In genomic region chr12:57779736-57780135, GRCh38 we compare ENCODE assay signal across 28 cellular contexts. TPM values are rescaled to one million over a fixed set of nuclear protein-coding genes. Genes with fewer than 3 reads are reported as not detected.
A peak's percentile ranks its signal among the peaks of the same experiment; 100 is the strongest.
DNase-seq lines count a peak whose midpoint lies in the region; ATAC-seq lines count a peak whose summit lies in the region.
"Had no signal": no experiment of that assay in that cellular context is flagged by ENCODE, and none has a peak within 500 bp of the region (broad histone marks: within the 10 kb centered on the region; RNA-seq: fewer than 3 reads in every experiment).

No MANE protein-coding gene starts in this region.

- CTCF ChIA-PET in CD8-positive, alpha-beta memory T cell (lab: Charles Lee): interaction anchor here (1.1 to 3.6 kb wide), 4 partner anchors 14 to 125 kb away, joined by 3 to 19 read pairs (median 12); no protein-coding TSS in a partner anchor
- CTCF ChIA-PET in naive thymus-derived CD4-positive, alpha-beta T cell (lab: Charles Lee): interaction anchor here (0.6 to 2.4 kb wide), 2 partner anchors 23 to 73 kb away, joined by 3 to 7 read pairs; no protein-coding TSS in a partner anchor

- no peaks in the 10 kb centered on the region for H3K36me3 ChIP-seq in CD4-positive, CD25-positive, alpha-beta regulatory T cell (ENCODE audit: control insufficient read depth, insufficient read depth, low read length)
- H3K36me3 ChIP-seq in CD8-positive, alpha-beta memory T cell (ENCODE audit: insufficient read depth, low read length): no peaks in the 10 kb centered on the region
- peaks cover 0 to 5% (median 0%) of the 10 kb centered on the region in 3 experiments for H3K36me3 ChIP-seq in naive thymus-derived CD4-positive, alpha-beta T cell (ENCODE audit: control insufficient read depth in 2 of 3, insufficient read depth in 3 of 3, low read length in 3 of 3)
- H3K36me3 ChIP-seq: ovary had no signal

- no peaks in the 10 kb centered on the region for H3K9me3 ChIP-seq in CD4-positive, CD25-positive, alpha-beta regulatory T cell (ENCODE audit: control insufficient read depth in 2 of 2, low read length in 2 of 2)
- no peaks in the 10 kb centered on the region for H3K9me3 ChIP-seq in CD8-positive, alpha-beta memory T cell (ENCODE audit: low read length)
- H3K9me3 ChIP-seq in naive thymus-derived CD4-positive, alpha-beta T cell (ENCODE audit: control insufficient read depth in 2 of 3, low read length in 3 of 3): no peaks in the 10 kb centered on the region
- H3K9me3 ChIP-seq: body of pancreas, ovary had no signal

- POLR2A ChIA-PET in CD8-positive, alpha-beta memory T cell (lab: Charles Lee): no interaction called here
- POLR2A ChIA-PET in naive thymus-derived CD4-positive, alpha-beta T cell (lab: Charles Lee): interaction anchor here (0.8 to 2.1 kb wide), 3 partner anchors 8 to 23 kb away, joined by 3 to 5 read pairs (median 3); partner anchors contain the start of genes EEF1AKMT3 and METTL1

- H3K27ac ChIP-seq in CD4-positive, CD25-positive, alpha-beta regulatory T cell (ENCODE audit: insufficient read depth, low read length, poor library complexity, severe bottlenecking): no peak overlapping the region
- no peak overlapping the region for H3K27ac ChIP-seq in CD8-positive, alpha-beta memory T cell (ENCODE audit: low read depth, low read length)
- H3K27ac ChIP-seq in naive thymus-derived CD4-positive, alpha-beta T cell (ENCODE audit: low read depth, low read length): peak overlapping the region; percentile 8
- H3K27ac ChIP-seq: body of pancreas, dorsolateral prefrontal cortex, ovary had no signal

- intact Hi-C loops in naive thymus-derived CD4-positive, alpha-beta T cell (cut with micrococcal nuclease): no loop called here

- no peak for ATAC-seq in CD4-positive, CD25-positive, alpha-beta regulatory T cell (ENCODE audit: low read depth in 2 of 2)
- no peak for ATAC-seq in activated T-helper 17 cell treated with anti-CD3 and anti-CD28 coated beads, Interleukin-2, amount 50 U/mL, for 72 hours (replicated peaks)
- ATAC-seq in naive thymus-derived CD4-positive, alpha-beta T cell: no peak
- ATAC-seq in HG03135 (IDR thresholded peaks at IDR 0.05; ENCODE audit: unreplicated experiment): no peak
- ATAC-seq: body of pancreas, HepG2, PC-3 had no signal

- H3K27me3 Mint-ChIP-seq in CD4-positive, CD25-positive, alpha-beta regulatory T cell: peaks cover 4% of the 10 kb centered on the region
- H3K27me3 Mint-ChIP-seq in CD8-positive, alpha-beta memory T cell: peaks cover 0 to 3% of the 10 kb centered on the region in 2 donors
- no peaks in the 10 kb centered on the region for H3K27me3 Mint-ChIP-seq in activated T-helper 17 cell treated with anti-CD3 and anti-CD28 coated beads, Interleukin-2, amount 50 U/mL, for 72 hours
- no peaks in the 10 kb centered on the region for H3K27me3 Mint-ChIP-seq in naive thymus-derived CD4-positive, alpha-beta T cell
- H3K27me3 Mint-ChIP-seq: activated CD4-positive, alpha-beta memory T cell treated with anti-CD3 and anti-CD28 coated beads, Interleukin-2, amount 10 ng/mL, durations not matched to agents 7 days and 5 days; naive B cell; type B pancreatic cell had no signal

- H3K36me3 Mint-ChIP-seq in CD4-positive, CD25-positive, alpha-beta regulatory T cell: no peaks in the 10 kb centered on the region
- peaks cover 7 to 14% (median 8%) of the 10 kb centered on the region in 3 donors for H3K36me3 Mint-ChIP-seq in CD8-positive, alpha-beta memory T cell
- H3K36me3 Mint-ChIP-seq in activated T-helper 17 cell treated with anti-CD3 and anti-CD28 coated beads, Interleukin-2, amount 50 U/mL, for 72 hours (ENCODE audit: low read depth): peaks cover 30% of the 10 kb centered on the region
- H3K36me3 Mint-ChIP-seq in naive thymus-derived CD4-positive, alpha-beta T cell: peaks cover 0 to 16% (median 5%) of the 10 kb centered on the region in 5 donors
- H3K36me3 Mint-ChIP-seq: naive B cell had no signal

- peaks cover 38% of the 10 kb centered on the region for H3K4me1 ChIP-seq in CD4-positive, CD25-positive, alpha-beta regulatory T cell (ENCODE audit: control insufficient read depth, insufficient read depth, low read length, poor library complexity, severe bottlenecking)
- H3K4me1 ChIP-seq in CD8-positive, alpha-beta memory T cell (ENCODE audit: insufficient read depth, low read length): peaks cover 40% of the 10 kb centered on the region
- peaks cover 36 to 40% of the 10 kb centered on the region in 2 donors for H3K4me1 ChIP-seq in naive thymus-derived CD4-positive, alpha-beta T cell (ENCODE audit: control insufficient read depth in 2 of 2, insufficient read depth in 2 of 2, low read length in 2 of 2)

- peaks cover 12 to 49% (median 27%) of the 10 kb centered on the region in 4 donors for H3K4me1 Mint-ChIP-seq in CD4-positive, CD25-positive, alpha-beta regulatory T cell
- peaks cover 44 to 51% (median 47%) of the 10 kb centered on the region in 3 donors for H3K4me1 Mint-ChIP-seq in CD8-positive, alpha-beta memory T cell
- H3K4me1 Mint-ChIP-seq in activated T-helper 17 cell treated with anti-CD3 and anti-CD28 coated beads, Interleukin-2, amount 50 U/mL, for 72 hours: peaks cover 37% of the 10 kb centered on the region
- peaks cover 28 to 57% (median 50%) of the 10 kb centered on the region in 7 donors for H3K4me1 Mint-ChIP-seq in naive thymus-derived CD4-positive, alpha-beta T cell

- no peak for DNase-seq in CD4-positive, CD25-positive, alpha-beta regulatory T cell
- DNase-seq in CD8-positive, alpha-beta memory T cell: no peak
- DNase-seq in naive thymus-derived CD4-positive, alpha-beta T cell: no peak
- DNase-seq in NCI-H1417 treated with DMSO at 0.1 percent for 48 hours (lab: John Stamatoyannopoulos, UW) (no peak), NCI-H146 (lab: John Stamatoyannopoulos, UW) (no peak)
- DNase-seq: activated CD4-positive, alpha-beta memory T cell treated with anti-CD3 and anti-CD28 coated beads, Interleukin-2, amount 10 ng/mL, durations not matched to agents 7 days and 5 days; activated CD4-positive, CD25-positive, alpha-beta regulatory T cell; activated gamma-delta T cell; body of pancreas; cerebellar nuclear complex; DMS153; dorsolateral prefrontal cortex; head of caudate nucleus; naive B cell; NCI-H187 treated with DMSO at 0.1 percent for 48 hours; NCI-H2171 treated with DMSO at 0.1 percent for 48 hours; NCI-H524; ovary; PC-3; SHP77; stimulated activated CD4-positive, alpha-beta T cell treated with anti-CD3 and anti-CD28 coated beads, Interleukin-1b, Interleukin-23, amount 100 ng/mL, for 48 hours; SW 1271 had no signal

- H3K4me3 ChIP-seq in CD4-positive, CD25-positive, alpha-beta regulatory T cell (ENCODE audit: low read depth, low read length): no peak overlapping the region
- no peak overlapping the region for H3K4me3 ChIP-seq in CD8-positive, alpha-beta memory T cell (ENCODE audit: low read length)
- H3K4me3 ChIP-seq in naive thymus-derived CD4-positive, alpha-beta T cell (ENCODE audit: low read length): no peak overlapping the region
- H3K4me3 ChIP-seq: body of pancreas, dorsolateral prefrontal cortex, ovary, smooth muscle cell had no signal

- no peaks in the 10 kb centered on the region for H3K9me3 Mint-ChIP-seq in CD4-positive, CD25-positive, alpha-beta regulatory T cell
- H3K9me3 Mint-ChIP-seq in CD8-positive, alpha-beta memory T cell: no peaks in the 10 kb centered on the region
- no peaks in the 10 kb centered on the region for H3K9me3 Mint-ChIP-seq in activated T-helper 17 cell treated with anti-CD3 and anti-CD28 coated beads, Interleukin-2, amount 50 U/mL, for 72 hours
- H3K9me3 Mint-ChIP-seq in naive thymus-derived CD4-positive, alpha-beta T cell: peaks cover 0 to 8% (median 0%) of the 10 kb centered on the region in 11 donors
- H3K9me3 Mint-ChIP-seq: activated CD4-positive, alpha-beta memory T cell treated with anti-CD3 and anti-CD28 coated beads, Interleukin-2, amount 10 ng/mL, durations not matched to agents 7 days and 5 days; naive B cell; type B pancreatic cell had no signal

- H3K27me3 ChIP-seq in CD4-positive, CD25-positive, alpha-beta regulatory T cell (ENCODE audit: control insufficient read depth, insufficient read depth, low read length): no peaks in the 10 kb centered on the region
- no peaks in the 10 kb centered on the region for H3K27me3 ChIP-seq in CD8-positive, alpha-beta memory T cell (ENCODE audit: insufficient read depth, low read length, poor library complexity, severe bottlenecking)
- H3K27me3 ChIP-seq in naive thymus-derived CD4-positive, alpha-beta T cell (ENCODE audit: control insufficient read depth in 2 of 2, insufficient read depth in 2 of 2, low read length in 2 of 2): no peaks in the 10 kb centered on the region
- H3K27me3 ChIP-seq: body of pancreas, dorsolateral prefrontal cortex, ovary had no signal

- peak overlapping the region in 2 of 3 donors; percentile 3 to 47 for H3K27ac Mint-ChIP-seq in CD4-positive, CD25-positive, alpha-beta regulatory T cell
- H3K27ac Mint-ChIP-seq in CD8-positive, alpha-beta memory T cell: peak overlapping the region; percentile 7 to 99 (median 84)
- peak overlapping the region; percentile 5 for H3K27ac Mint-ChIP-seq in activated T-helper 17 cell treated with anti-CD3 and anti-CD28 coated beads, Interleukin-2, amount 50 U/mL, for 72 hours
- H3K27ac Mint-ChIP-seq in naive thymus-derived CD4-positive, alpha-beta T cell: peak overlapping the region in 8 of 9 donors; percentile 21 to 99 (median 88)
- H3K27ac Mint-ChIP-seq: type B pancreatic cell had no signal

- H3K4me3 Mint-ChIP-seq in CD4-positive, CD25-positive, alpha-beta regulatory T cell: peak overlapping the region in 2 of 4 donors; percentile 14 to 24
- H3K4me3 Mint-ChIP-seq in CD8-positive, alpha-beta memory T cell: peak overlapping the region in 1 of 7 donors; percentile 27
- no peak overlapping the region for H3K4me3 Mint-ChIP-seq in activated T-helper 17 cell treated with anti-CD3 and anti-CD28 coated beads, Interleukin-2, amount 50 U/mL, for 72 hours
- no peak overlapping the region for H3K4me3 Mint-ChIP-seq in naive thymus-derived CD4-positive, alpha-beta T cell
- H3K4me3 Mint-ChIP-seq: activated CD4-positive, alpha-beta memory T cell treated with anti-CD3 and anti-CD28 coated beads, Interleukin-2, amount 10 ng/mL, durations not matched to agents 7 days and 5 days; CD14-positive monocyte; type B pancreatic cell had no signal

RNA-seq across cellular contexts. Expression of gene TSFM, which starts 2.9 kb away (rescaled TPM):
- total RNA-seq in CD4-positive, CD25-positive, alpha-beta regulatory T cell: 22.8 TPM
- 10 to 100 TPM; 33.4 to 50.4 (median 40.6) TPM for polyA plus RNA-seq in CD4-positive, CD25-positive, alpha-beta regulatory T cell
- total RNA-seq in CD8-positive, alpha-beta memory T cell: 10 to 100 TPM; 64.0 to 69.0 TPM
- polyA plus RNA-seq in CD8-positive, alpha-beta memory T cell: 32.6 TPM
- total RNA-seq in activated T-helper 17 cell treated with anti-CD3 and anti-CD28 coated beads, Interleukin-2, amount 50 U/mL, for 72 hours: 10 to 100 TPM; 30.7 to 63.8 TPM
- 10 to 100 TPM; 17.8 to 34.9 (median 22.3) TPM for total RNA-seq in naive thymus-derived CD4-positive, alpha-beta T cell
- 10 to 100 TPM; 26.4 to 30.0 TPM for polyA plus RNA-seq in naive thymus-derived CD4-positive, alpha-beta T cell

RNA-seq across cellular contexts. Expression of gene EEF1AKMT3, which starts 7.3 kb away (rescaled TPM):
- 3.7 TPM for total RNA-seq in CD4-positive, CD25-positive, alpha-beta regulatory T cell
- 1 to 10 TPM; 1.8 to 7.6 (median 2.5) TPM for polyA plus RNA-seq in CD4-positive, CD25-positive, alpha-beta regulatory T cell
- total RNA-seq in CD8-positive, alpha-beta memory T cell: 1 to 10 TPM; 3.5 to 3.9 TPM
- 3.3 TPM for polyA plus RNA-seq in CD8-positive, alpha-beta memory T cell
- total RNA-seq in activated T-helper 17 cell treated with anti-CD3 and anti-CD28 coated beads, Interleukin-2, amount 50 U/mL, for 72 hours: 10 to 100 TPM in 1 of 2 donors, 1 to 10 TPM in 1; 5.4 to 11.5 TPM
- total RNA-seq in naive thymus-derived CD4-positive, alpha-beta T cell: 1 to 10 TPM; 1.4 to 5.0 (median 2.1) TPM
- polyA plus RNA-seq in naive thymus-derived CD4-positive, alpha-beta T cell: 1 to 10 TPM; 3.0 to 3.2 TPM

RNA-seq across cellular contexts. Expression of gene METTL1, which starts 7.8 kb away (rescaled TPM):
- total RNA-seq in CD4-positive, CD25-positive, alpha-beta regulatory T cell: 8.7 TPM
- 10 to 100 TPM in 1 of 4 donors, 1 to 10 TPM in 3; 3.5 to 10.8 (median 5.9) TPM for polyA plus RNA-seq in CD4-positive, CD25-positive, alpha-beta regulatory T cell
- 10 to 100 TPM; 69.8 to 74.2 TPM for total RNA-seq in CD8-positive, alpha-beta memory T cell
- 18.6 TPM for polyA plus RNA-seq in CD8-positive, alpha-beta memory T cell
- 10 to 100 TPM; 19.0 to 39.5 TPM for total RNA-seq in activated T-helper 17 cell treated with anti-CD3 and anti-CD28 coated beads, Interleukin-2, amount 50 U/mL, for 72 hours
- total RNA-seq in naive thymus-derived CD4-positive, alpha-beta T cell: 10 to 100 TPM; 11.8 to 30.9 (median 16.0) TPM
- 10 to 100 TPM; 13.1 to 20.5 TPM for polyA plus RNA-seq in naive thymus-derived CD4-positive, alpha-beta T cell

RNA-seq across cellular contexts. Expression of gene CYP27B1, which starts 12.9 kb away (rescaled TPM):
- total RNA-seq in CD4-positive, CD25-positive, alpha-beta regulatory T cell: not detected
- under 1 TPM in 2 of 4 donors, not detected in 2; 0.14 to 0.26 TPM for polyA plus RNA-seq in CD4-positive, CD25-positive, alpha-beta regulatory T cell
- 1 to 10 TPM; 7.2 to 7.4 TPM for total RNA-seq in CD8-positive, alpha-beta memory T cell
- 0.52 TPM for polyA plus RNA-seq in CD8-positive, alpha-beta memory T cell
- total RNA-seq in activated T-helper 17 cell treated with anti-CD3 and anti-CD28 coated beads, Interleukin-2, amount 50 U/mL, for 72 hours: 10 to 100 TPM; 14.4 to 14.7 TPM
- 1 to 10 TPM in 4 of 5 experiments, under 1 TPM in 1; 0.97 to 2.6 (median 1.7) TPM for total RNA-seq in naive thymus-derived CD4-positive, alpha-beta T cell
- polyA plus RNA-seq in naive thymus-derived CD4-positive, alpha-beta T cell: under 1 TPM in 1 of 2 donors, not detected in 1; 0.20 TPM
- polyA plus RNA-seq: CD14-positive monocyte had no signal

RNA-seq across cellular contexts. Expression of gene MARCHF9, which starts 24.8 kb away (rescaled TPM):
- 35.4 TPM for total RNA-seq in CD4-positive, CD25-positive, alpha-beta regulatory T cell
- polyA plus RNA-seq in CD4-positive, CD25-positive, alpha-beta regulatory T cell: 1 to 10 TPM; 2.2 to 4.5 (median 3.8) TPM
- 10 to 100 TPM; 26.3 to 27.2 TPM for total RNA-seq in CD8-positive, alpha-beta memory T cell
- polyA plus RNA-seq in CD8-positive, alpha-beta memory T cell: 5.7 TPM
- total RNA-seq in activated T-helper 17 cell treated with anti-CD3 and anti-CD28 coated beads, Interleukin-2, amount 50 U/mL, for 72 hours: 10 to 100 TPM; 22.5 to 26.9 TPM
- 10 to 100 TPM; 27.8 to 61.7 (median 44.4) TPM for total RNA-seq in naive thymus-derived CD4-positive, alpha-beta T cell
- 1 to 10 TPM; 3.2 to 6.6 TPM for polyA plus RNA-seq in naive thymus-derived CD4-positive, alpha-beta T cell

Comparison
In these comparisons a context has a peak if more than half of its experiments do, and no peak if none do; other contexts are left out.
1. H3K27ac Mint-ChIP-seq: peak in every context shown above with its lines; median percentile 88 in naive thymus-derived CD4-positive, alpha-beta T cell; 84 in CD8-positive, alpha-beta memory T cell; 25 in CD4-positive, CD25-positive, alpha-beta regulatory T cell; 5 in activated T-helper 17 cell treated with anti-CD3 and anti-CD28 coated beads, Interleukin-2, amount 50 U/mL, for 72 hours.